ENCODE assay signal across 8 cellular contexts in genomic region chr16:641326-642188, GRCh38. TPM values are rescaled to one million over a fixed set of nuclear protein-coding genes. Genes with fewer than 3 reads are reported as not detected.
A peak's percentile ranks its signal among the peaks of the same experiment; 100 is the strongest.
DNase-seq lines count a peak whose midpoint lies in the region; ATAC-seq and TF ChIP-seq lines count a peak whose summit lies in the region.

Gene MCRIP2, plus strand, starts transcription at chr16:641828. Its CDS starts 164 bp downstream, at chr16:641992.

- H3K36me3 ChIP-seq in MM.1S (replicated peaks; ENCODE audit: insufficient read depth, low read length): no peaks in the 10 kb centered on the region
- H3K36me3 ChIP-seq in prostate gland: no peaks in the 10 kb centered on the region
- no peaks in the 10 kb centered on the region for H3K36me3 ChIP-seq in vagina

- peaks cover 0 to 3% of the 10 kb centered on the region in 2 donors for H3K27me3 Mint-ChIP-seq in T-cell

- peak within 1 kb of the TSS; percentile 47 for H2AFZ ChIP-seq in MM.1S (ENCODE audit: low read length)

- peak within 1 kb of the TSS; percentile 99 for H3K4me2 ChIP-seq in MM.1S (ENCODE audit: low read depth, low read length)

- TF ChIP-seq CTCF in MM.1S (IDR thresholded peaks at IDR 0.05; ENCODE audit: low read length): no peak
- no peak for TF ChIP-seq CTCF in prostate gland (IDR thresholded peaks at IDR 0.05)
- no peak for TF ChIP-seq CTCF in vagina (IDR thresholded peaks at IDR 0.05)

- H3K9ac ChIP-seq in MM.1S (ENCODE audit: low read length): peak within 1 kb of the TSS; percentile 95

- H3K9me3 ChIP-seq in MM.1S (replicated peaks; ENCODE audit: insufficient read depth, low read length): no peaks in the 10 kb centered on the region
- no peaks in the 10 kb centered on the region for H3K9me3 ChIP-seq in prostate gland
- no peaks in the 10 kb centered on the region for H3K9me3 ChIP-seq in vagina

- ATAC-seq in GM21723 (IDR thresholded peaks at IDR 0.05; ENCODE audit: unreplicated experiment): peak; percentile 43
- peak; percentile 28 to 49 (median 42) for ATAC-seq in T-cell (replicated peaks in 1 of 4)
- ATAC-seq in left ventricle myocardium superior: peak; percentile 66

- no peaks in the 10 kb centered on the region for H4K20me1 ChIP-seq in MM.1S (ENCODE audit: insufficient read depth, low read length)

- intact Hi-C loops in left ventricle myocardium superior (cut with micrococcal nuclease): no loop called here
- intact Hi-C loops in prostate gland (cut with DNase I): no loop called here
- intact Hi-C loops in vagina (cut with DNase I): loop anchor here (10.0 kb wide), 1 partner anchor 257 kb away; the partner anchor contains the start of gene PGAP6

- H3K36me3 Mint-ChIP-seq in T-cell: no peaks in the 10 kb centered on the region

- H3K4me3 ChIP-seq in MM.1S (ENCODE audit: low read length) (peak within 1 kb of the TSS; percentile 96), prostate gland (peak within 1 kb of the TSS; percentile 78 to 83), vagina (peak within 1 kb of the TSS; percentile 59 to 83)

- CTCF ChIA-PET in T-cell (lab: Charles Lee): no interaction called here

- POLR2A ChIA-PET in T-cell (lab: Charles Lee): no interaction called here

- H3K4me1 ChIP-seq in MM.1S (ENCODE audit: low read length): 0 out of 2 replicates have a peak, but pooled peaks cover 11% of the 10 kb centered on the region
- H3K4me1 ChIP-seq in prostate gland (replicated peaks): peaks cover 6% of the 10 kb centered on the region
- peaks cover 53% of the 10 kb centered on the region for H3K4me1 ChIP-seq in vagina

- H3F3A ChIP-seq in MM.1S (ENCODE audit: insufficient read depth, low read length): peaks cover 14% of the 10 kb centered on the region

- TF ChIP-seq POLR2A in prostate gland (IDR thresholded peaks at IDR 0.05) (peak; percentile 43), vagina (IDR thresholded peaks at IDR 0.05) (peak in 1 of 2 donors; percentile 23)

- H3K9me3 Mint-ChIP-seq in T-cell: no peaks in the 10 kb centered on the region

- H3K27ac ChIP-seq in MM.1S (ENCODE audit: low read length) (peak within 1 kb of the TSS; percentile 71; the same call in 1 of the 2 replicates), prostate gland (peak within 1 kb of the TSS; percentile 78 to 80), vagina (peak within 1 kb of the TSS; percentile 80)

- no peaks in the 10 kb centered on the region for H3K9me2 ChIP-seq in MM.1S (replicated peaks; ENCODE audit: insufficient read depth, low read length)

- H3K27me3 ChIP-seq in MM.1S (replicated peaks; ENCODE audit: insufficient read depth, low read length): no peaks in the 10 kb centered on the region
- no peaks in the 10 kb centered on the region for H3K27me3 ChIP-seq in prostate gland (replicated peaks; ENCODE audit: insufficient read depth)
- no peaks in the 10 kb centered on the region for H3K27me3 ChIP-seq in vagina

- H3K79me2 ChIP-seq in MM.1S (ENCODE audit: low read length): peaks cover 53% of the 10 kb centered on the region

- peak within 1 kb of the TSS; percentile 54 to 72 (median 69) for H3K4me3 Mint-ChIP-seq in T-cell

- peaks cover 12 to 22% (median 14%) of the 10 kb centered on the region in 3 donors for H3K4me1 Mint-ChIP-seq in T-cell

- whole genome bisulfite sequencing in prostate gland: 1% methylated on average over 30 of the region's 81 CpGs

- peak within 1 kb of the TSS in 1 of 2 donors; percentile 16 for H3K27ac Mint-ChIP-seq in T-cell

- DNase-seq in DMS53 (lab: John Stamatoyannopoulos, UW) (peak; percentile 90), MM.1S (peak; percentile 91), T-cell (peak in 12 of 34 experiments; percentile 18 to 65 (median 46)), amygdala (lab: John Stamatoyannopoulos, UW) (peak in 53 of 56 donors; percentile 17 to 82 (median 61)), left ventricle myocardium superior (peak; percentile 96), prostate gland (ENCODE audit: low spot score) (peak; percentile 73), vagina (ENCODE audit: extremely low spot score in 2 of 2) (no peak)

RNA-seq across cellular contexts. Expression of gene MCRIP2, which starts in this region (rescaled TPM):
- total RNA-seq in T-cell: 10 to 100 TPM; 19.1 to 43.0 (median 40.0) TPM
- total RNA-seq in left ventricle myocardium superior: 187 TPM
- 10 to 100 TPM; 59.5 to 61.6 TPM for total RNA-seq in prostate gland
- 27.0 TPM for total RNA-seq in vagina

Comparison
In these comparisons a context has a peak if more than half of its experiments do, and no peak if none do; other contexts are left out.
1. DNase-seq: peak in DMS53 (single experiment), MM.1S (single experiment), amygdala (53 of 56), left ventricle myocardium superior (single experiment) and prostate gland (single experiment); none in vagina (0 of 2).
2. Peak in every context shown above with its lines, with median percentiles within 50 percentile points of each other: ATAC-seq, H3K27ac ChIP-seq and H3K4me3 ChIP-seq.